In the genomic region with DNA sequence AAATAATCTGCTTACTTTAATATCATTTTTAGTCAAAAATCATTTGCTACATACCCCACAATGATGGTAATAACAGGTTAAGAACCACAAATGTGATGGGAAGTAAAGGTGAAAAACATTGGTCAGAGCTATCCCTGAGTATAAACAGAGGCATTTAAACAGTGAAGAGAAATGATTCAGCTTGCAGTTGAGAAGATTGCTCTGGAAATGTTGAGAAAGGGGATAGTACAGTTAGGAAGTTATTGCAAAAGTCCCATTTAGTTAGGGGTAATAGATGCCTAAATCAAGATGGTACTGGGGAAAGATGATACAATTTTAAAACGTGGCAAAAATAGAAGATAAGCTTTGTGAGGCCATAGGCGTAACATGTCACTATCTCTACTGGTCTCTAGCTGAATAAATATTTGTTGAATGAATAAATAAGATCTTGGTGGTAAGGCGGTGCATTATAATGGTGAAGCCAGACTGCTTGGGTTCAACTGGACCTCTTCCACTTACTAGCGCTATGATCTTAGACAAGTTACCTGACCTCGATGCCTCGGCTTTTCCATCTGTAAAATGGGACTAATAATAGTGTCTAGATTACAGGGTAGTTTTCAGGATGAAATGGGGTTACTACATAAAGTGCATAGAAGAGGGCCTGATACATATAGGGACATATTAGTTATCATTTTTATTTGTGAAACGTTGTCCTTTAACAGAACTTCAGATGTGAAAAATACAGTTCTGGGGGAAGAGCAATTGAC, we compare ENCODE assay signal across 12 cellular contexts. TPM values are rescaled to one million over a fixed set of nuclear protein-coding genes. Genes with fewer than 3 reads are reported as not detected.
DNase-seq lines count a peak whose midpoint lies in the region; ATAC-seq and TF ChIP-seq lines count a peak whose summit lies in the region.
"Had no signal": no experiment of that assay in that cellular context is flagged by ENCODE, and none has a peak within 500 bp of the region (broad histone marks: within the 10 kb centered on the region; RNA-seq: fewer than 3 reads in every experiment).

No MANE protein-coding gene starts in this region.

- TF ChIP-seq CTCF in cardiac muscle cell (IDR thresholded peaks at IDR 0.05; ENCODE audit: low read depth, low read length): no peak
- no peak for TF ChIP-seq CTCF in breast epithelium (IDR thresholded peaks at IDR 0.05)
- no peak for TF ChIP-seq CTCF in upper lobe of right lung (IDR thresholded peaks at IDR 0.05)

- ATAC-seq in left cardiac atrium: no peak
- ATAC-seq in upper lobe of right lung: no peak
- no peak for ATAC-seq in GM21528 (IDR thresholded peaks at IDR 0.05; ENCODE audit: low FRiP score, unreplicated experiment)
- ATAC-seq: GM12878, left colon had no signal

- no peak for TF ChIP-seq POLR2A in breast epithelium (IDR thresholded peaks at IDR 0.05)

- intact Hi-C loops in left cardiac atrium (cut with DNase I) (loop anchor here (2.0 to 5.0 kb wide), 2 partner anchors 97 kb away; no protein-coding TSS in a partner anchor), breast epithelium (cut with DNase I; ENCODE audit: low total_unique reads) (loop anchor here (5.0 to 10.0 kb wide), 2 partner anchors 55 to 97 kb away; partner anchors contain the start of gene CLK1), upper lobe of right lung (cut with DNase I) (no loop called here)

- H3K27me3 ChIP-seq in cardiac muscle cell: no peaks in the 10 kb centered on the region
- no peaks in the 10 kb centered on the region for H3K27me3 ChIP-seq in breast epithelium
- H3K27me3 ChIP-seq in muscle layer of duodenum (ENCODE audit: low read depth, low read length): no peaks in the 10 kb centered on the region
- H3K27me3 ChIP-seq in upper lobe of right lung: no peaks in the 10 kb centered on the region

- H3K4me3 ChIP-seq in cardiac muscle cell (no peak overlapping the region), breast epithelium (peak overlapping the region in 1 of 3 donors; percentile 97), muscle layer of duodenum (ENCODE audit: low read depth in 1 of 2, low read length in 2 of 2) (peak overlapping the region in 1 of 2 donors; percentile 88), upper lobe of right lung (no peak overlapping the region)

- H3K4me1 ChIP-seq in cardiac muscle cell (ENCODE audit: low read depth) (peaks cover 23% of the 10 kb centered on the region), breast epithelium (peaks cover 0 to 12% of the 10 kb centered on the region in 2 donors), muscle layer of duodenum (ENCODE audit: control insufficient read depth in 1 of 2, insufficient read depth in 2 of 2, low read length in 2 of 2) (peaks cover 7 to 30% of the 10 kb centered on the region in 2 donors), upper lobe of right lung (peaks cover 28% of the 10 kb centered on the region)

- H3K27ac ChIP-seq in cardiac muscle cell (peak overlapping the region; percentile 64), breast epithelium (peak overlapping the region; percentile 94 to 98), muscle layer of duodenum (ENCODE audit: low read length) (peak overlapping the region; percentile 96), upper lobe of right lung (peak overlapping the region; percentile 99)

- H3K36me3 ChIP-seq in cardiac muscle cell (peaks cover 14% of the 10 kb centered on the region), breast epithelium (no peaks in the 10 kb centered on the region), muscle layer of duodenum (ENCODE audit: control insufficient read depth in 1 of 2, insufficient read depth in 2 of 2, low read length in 2 of 2) (peaks cover 10 to 15% of the 10 kb centered on the region in 2 donors), upper lobe of right lung (peaks cover 18% of the 10 kb centered on the region)

- DNase-seq in cardiac muscle cell (ENCODE audit: low read depth in 1 of 2, low spot score in 1 of 2) (peak in 1 of 2 donors; percentile 40), left cardiac atrium (no peak), breast epithelium (ENCODE audit: low spot score in 2 of 2) (no peak), upper lobe of right lung (no peak), NCI-H2081 treated with DMSO at 0.1 percent for 48 hours (lab: John Stamatoyannopoulos, UW) (no peak), nucleus accumbens (lab: John Stamatoyannopoulos, UW) (no peak)
- DNase-seq: NCI-H187 treated with DMSO at 0.1 percent for 48 hours; stimulated activated CD4-positive, alpha-beta T cell treated with anti-CD3 and anti-CD28 coated beads, Interleukin-1b, Interleukin-23, amount 100 ng/mL, for 48 hours had no signal

- no peaks in the 10 kb centered on the region for H3K9me3 ChIP-seq in cardiac muscle cell (ENCODE audit: low read depth)
- H3K9me3 ChIP-seq in breast epithelium: no peaks in the 10 kb centered on the region
- H3K9me3 ChIP-seq in muscle layer of duodenum (ENCODE audit: control insufficient read depth in 1 of 2, low read length in 2 of 2): no peaks in the 10 kb centered on the region
- no peaks in the 10 kb centered on the region for H3K9me3 ChIP-seq in upper lobe of right lung

RNA-seq across cellular contexts. Expression of gene BZW1, which starts 2.0 kb away (rescaled TPM):
- total RNA-seq in cardiac muscle cell (92.9 and 159 TPM in 2 replicates), left cardiac atrium (100 to 1,000 TPM; 104 to 176 TPM), breast epithelium (100 to 1,000 TPM; 309 to 422 (median 326) TPM), upper lobe of right lung (158 TPM)
- 133 and 159 TPM in 2 replicates for polyA plus RNA-seq in cardiac muscle cell

RNA-seq across cellular contexts. Expression of gene CLK1, which starts 54.8 kb away (rescaled TPM):
- 76.3 and 108 TPM in 2 replicates for total RNA-seq in cardiac muscle cell
- polyA plus RNA-seq in cardiac muscle cell: 65.2 and 87.1 TPM in 2 replicates
- total RNA-seq in left cardiac atrium: 10 to 100 TPM; 52.9 to 54.6 TPM
- 100 to 1,000 TPM; 124 to 350 (median 237) TPM for total RNA-seq in breast epithelium
- total RNA-seq in upper lobe of right lung: 108 TPM
